32 cellular contexts compared by ENCODE assay signal in the genomic region with DNA sequence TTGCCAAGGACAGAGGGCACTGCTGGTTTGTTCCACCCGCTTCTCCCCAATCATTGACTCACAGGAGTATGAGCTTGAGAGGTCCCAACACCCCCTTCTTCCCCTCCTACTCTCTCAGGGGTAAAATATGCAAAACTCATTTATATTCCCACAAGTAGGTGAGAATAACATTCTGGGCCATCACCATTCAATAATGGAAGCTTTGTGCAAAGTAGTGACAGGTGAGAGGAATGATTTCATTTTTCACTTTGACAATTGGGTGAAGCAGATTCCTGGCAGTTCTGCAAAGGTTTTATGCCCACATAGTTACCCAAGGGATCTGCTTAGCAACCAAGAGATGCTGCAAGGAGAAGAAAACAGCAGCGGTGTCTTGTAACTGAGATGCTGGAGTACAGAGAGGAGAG.
"Had no signal": no experiment of that assay in that cellular context is flagged by ENCODE, and none has a peak within 500 bp of the region (broad histone marks: within the 10 kb centered on the region; RNA-seq: fewer than 3 reads in every experiment).

No MANE protein-coding gene starts in this region.

- H3K36me3 Mint-ChIP-seq: activated CD4-positive, alpha-beta memory T cell treated with anti-CD3 and anti-CD28 coated beads for 36 hours; activated CD8-positive, alpha-beta memory T cell treated with anti-CD3 and anti-CD28 coated beads, Interleukin-2, amount 10 ng/mL, durations not matched to agents 7 days and 5 days; activated naive CD4-positive, alpha-beta T cell treated with anti-CD3 and anti-CD28 coated beads, Interleukin-2, amount 10 ng/mL, durations not matched to agents 7 days and 5 days; activated naive CD4-positive, alpha-beta T cell treated with anti-CD3 and anti-CD28 coated beads, Interleukin-2, amount 50 U/mL, for 72 hours had no signal

- H3K4me3 ChIP-seq: ascending aorta, coronary artery, esophagus squamous epithelium, gastroesophageal sphincter had no signal

- DNase-seq: activated B cell treated with CpG ODN at 0.5 μM for 24 hours; activated CD4-positive, alpha-beta memory T cell treated with anti-CD3 and anti-CD28 coated beads for 36 hours; activated CD4-positive, alpha-beta T cell treated with anti-CD3 and anti-CD28 coated beads for 48 hours; activated CD8-positive, alpha-beta memory T cell treated with anti-CD3 and anti-CD28 coated beads, Interleukin-2, amount 10 ng/mL, durations not matched to agents 7 days and 5 days; activated CD8-positive, alpha-beta memory T cell treated with anti-CD3 and anti-CD28 coated beads, Interleukin-2, amount 50 U/mL, for 4 hours; activated CD8-positive, alpha-beta T cell treated with anti-CD3 and anti-CD28 coated beads, Interleukin-2, amount 10 ng/mL, durations not matched to agents 7 days and 5 days; activated gamma-delta T cell; activated naive CD4-positive, alpha-beta T cell; activated naive CD4-positive, alpha-beta T cell treated with anti-CD3 and anti-CD28 coated beads, Interleukin-2, amount 10 ng/mL, durations not matched to agents 7 days and 5 days; activated naive CD8-positive, alpha-beta T cell treated with anti-CD3 and anti-CD28 coated beads, Interleukin-2, amount 10 ng/mL, durations not matched to agents 7 days and 5 days; activated T-cell treated with anti-CD3 and anti-CD28 coated beads, Interleukin-2, amount 50 U/mL, for 1 hour; activated T-cell treated with anti-CD3 and anti-CD28 coated beads, Interleukin-2, amount 50 U/mL, for 48 hours; brain microvascular endothelial cell; effector CD4-positive, alpha-beta T cell; effector memory CD8-positive, alpha-beta T cell; esophagus squamous epithelium; foreskin melanocyte; T-helper 1 cell; T-helper 17 cell; T1000; WERI-Rb-1 had no signal

- ATAC-seq: activated CD4-positive, CD25-positive, alpha-beta regulatory T cell treated with anti-CD3 and anti-CD28 coated beads, Interleukin-2, amount 50 U/mL, for 24 hours; activated CD8-positive, alpha-beta memory T cell treated with anti-CD3 and anti-CD28 coated beads, Interleukin-2, amount 10 ng/mL, durations not matched to agents 7 days and 5 days; activated CD8-positive, alpha-beta T cell treated with anti-CD3 and anti-CD28 coated beads, Interleukin-2, amount 10 ng/mL, durations not matched to agents 7 days and 5 days; activated naive CD4-positive, alpha-beta T cell treated with anti-CD3 and anti-CD28 coated beads, Interleukin-2, amount 50 U/mL, for 72 hours; effector memory CD8-positive, alpha-beta T cell; gastroesophageal sphincter; T-helper 17 cell had no signal

- H3K27ac ChIP-seq: ascending aorta, brain microvascular endothelial cell, coronary artery, epithelial cell of prostate, esophagus squamous epithelium, gastroesophageal sphincter, WERI-Rb-1 had no signal

- H3K4me1 ChIP-seq: ascending aorta, esophagus squamous epithelium, gastroesophageal sphincter had no signal

- H3K9me3 Mint-ChIP-seq: activated B cell treated with CpG ODN at 0.5 μM for 24 hours; activated CD4-positive, alpha-beta memory T cell treated with anti-CD3 and anti-CD28 coated beads for 36 hours; activated naive CD4-positive, alpha-beta T cell treated with anti-CD3 and anti-CD28 coated beads, Interleukin-2, amount 10 ng/mL, durations not matched to agents 7 days and 5 days; activated naive CD4-positive, alpha-beta T cell treated with anti-CD3 and anti-CD28 coated beads, Interleukin-2, amount 50 U/mL, for 72 hours; activated naive CD8-positive, alpha-beta T cell treated with anti-CD3 and anti-CD28 coated beads, Interleukin-2, amount 10 ng/mL, durations not matched to agents 7 days and 5 days; activated T-helper 1 cell treated with anti-CD3 and anti-CD28 coated beads, Interleukin-12 subunit alpha, Interleukin-12 subunit beta, Interleukin-2, Interleukin-4 antibody, amounts not matched to agents 30 ng/mL and 10 ng/mL and 1 ng/mL, durations not matched to agents 14 hours and 24 hours and 36 hours; activated T-helper 2 cell treated with anti-CD3 and anti-CD28 coated beads, Interferon-gamma antibody, Interleukin-2, Interleukin-4, amounts not matched to agents 10 μg/mL and 5 μg/mL and 100 μg/mL, durations not matched to agents 14 hours and 24 hours and 36 hours; central memory CD8-positive, alpha-beta T cell; dendritic cell treated with granulocyte-macrophage colony-stimulating factor and Interleukin-4, amounts not matched to agents 40 ng/mL and 50 ng/mL, for 4 days; effector memory CD8-positive, alpha-beta T cell; T-helper 2 cell treated with Interferon-gamma antibody and Interleukin-4, amounts not matched to agents 5 μg/mL and 100 μg/mL, for 36 hours had no signal

- H3K9me3 ChIP-seq: ascending aorta, esophagus squamous epithelium, gastroesophageal sphincter had no signal

- H3K27me3 ChIP-seq: ascending aorta, brain microvascular endothelial cell, esophagus squamous epithelium had no signal

- H3K4me1 Mint-ChIP-seq: activated B cell treated with CpG ODN at 0.5 μM for 24 hours; activated CD8-positive, alpha-beta memory T cell treated with anti-CD3 and anti-CD28 coated beads, Interleukin-2, amount 10 ng/mL, durations not matched to agents 7 days and 5 days; activated naive CD4-positive, alpha-beta T cell treated with anti-CD3 and anti-CD28 coated beads, Interleukin-2, amount 10 ng/mL, durations not matched to agents 7 days and 5 days; activated naive CD8-positive, alpha-beta T cell treated with anti-CD3 and anti-CD28 coated beads, Interleukin-2, amount 10 ng/mL, durations not matched to agents 7 days and 5 days; central memory CD8-positive, alpha-beta T cell; T-helper 17 cell had no signal

- H3K27ac Mint-ChIP-seq: activated B cell treated with CpG ODN at 0.5 μM for 24 hours; activated CD4-positive, alpha-beta memory T cell treated with anti-CD3 and anti-CD28 coated beads for 36 hours; activated CD8-positive, alpha-beta memory T cell treated with anti-CD3 and anti-CD28 coated beads, Interleukin-2, amount 10 ng/mL, durations not matched to agents 7 days and 5 days; activated CD8-positive, alpha-beta T cell treated with anti-CD3 and anti-CD28 coated beads, Interleukin-2, amount 10 ng/mL, durations not matched to agents 7 days and 5 days; activated naive CD4-positive, alpha-beta T cell treated with anti-CD3 and anti-CD28 coated beads, Interleukin-2, amount 10 ng/mL, durations not matched to agents 7 days and 5 days; activated naive CD4-positive, alpha-beta T cell treated with anti-CD3 and anti-CD28 coated beads, Interleukin-2, amount 50 U/mL, for 72 hours; activated naive CD8-positive, alpha-beta T cell treated with anti-CD3 and anti-CD28 coated beads, Interleukin-2, amount 10 ng/mL, durations not matched to agents 7 days and 5 days; activated T-helper 1 cell treated with anti-CD3 and anti-CD28 coated beads, Interleukin-12 subunit alpha, Interleukin-12 subunit beta, Interleukin-2, Interleukin-4 antibody, amounts not matched to agents 30 ng/mL and 10 ng/mL and 1 ng/mL, durations not matched to agents 14 hours and 24 hours and 36 hours; activated T-helper 2 cell treated with anti-CD3 and anti-CD28 coated beads, Interferon-gamma antibody, Interleukin-2, Interleukin-4, amounts not matched to agents 10 μg/mL and 5 μg/mL and 100 μg/mL, durations not matched to agents 14 hours and 24 hours and 36 hours; dendritic cell treated with granulocyte-macrophage colony-stimulating factor and Interleukin-4, amounts not matched to agents 40 ng/mL and 50 ng/mL, for 4 days; effector memory CD8-positive, alpha-beta T cell; T-helper 17 cell; T-helper 2 cell treated with Interferon-gamma antibody and Interleukin-4, amounts not matched to agents 5 μg/mL and 100 μg/mL, for 36 hours had no signal

- H3K4me3 Mint-ChIP-seq: activated B cell treated with CpG ODN at 0.5 μM for 24 hours; activated CD4-positive, alpha-beta memory T cell treated with anti-CD3 and anti-CD28 coated beads for 36 hours; activated CD8-positive, alpha-beta memory T cell treated with anti-CD3 and anti-CD28 coated beads, Interleukin-2, amount 10 ng/mL, durations not matched to agents 7 days and 5 days; activated CD8-positive, alpha-beta T cell treated with anti-CD3 and anti-CD28 coated beads, Interleukin-2, amount 10 ng/mL, durations not matched to agents 7 days and 5 days; activated naive CD4-positive, alpha-beta T cell treated with anti-CD3 and anti-CD28 coated beads, Interleukin-2, amount 10 ng/mL, durations not matched to agents 7 days and 5 days; activated naive CD8-positive, alpha-beta T cell treated with anti-CD3 and anti-CD28 coated beads, Interleukin-2, amount 10 ng/mL, durations not matched to agents 7 days and 5 days; activated T-helper 1 cell treated with anti-CD3 and anti-CD28 coated beads, Interleukin-12 subunit alpha, Interleukin-12 subunit beta, Interleukin-2, Interleukin-4 antibody, amounts not matched to agents 30 ng/mL and 10 ng/mL and 1 ng/mL, durations not matched to agents 14 hours and 24 hours and 36 hours; central memory CD8-positive, alpha-beta T cell; dendritic cell treated with granulocyte-macrophage colony-stimulating factor and Interleukin-4, amounts not matched to agents 40 ng/mL and 50 ng/mL, for 4 days; effector memory CD8-positive, alpha-beta T cell; T-helper 17 cell; T-helper 2 cell treated with Interferon-gamma antibody and Interleukin-4, amounts not matched to agents 5 μg/mL and 100 μg/mL, for 36 hours had no signal

- H3K36me3 ChIP-seq: ascending aorta, brain microvascular endothelial cell, esophagus squamous epithelium, gastroesophageal sphincter, WERI-Rb-1 had no signal
